ENCODE assay signal across 17 cellular contexts in genomic region chr10:125850766-125851731, GRCh38. TPM values are rescaled to one million over a fixed set of nuclear protein-coding genes. Genes with fewer than 3 reads are reported as not detected.
"Had no signal": no experiment of that assay in that cellular context is flagged by ENCODE, and none has a peak within 500 bp of the region (broad histone marks: within the 10 kb centered on the region; RNA-seq: fewer than 3 reads in every experiment).

No MANE protein-coding gene starts in this region.

- H3K4me1 ChIP-seq: adrenal gland, lower lobe of right lung, parathyroid adenoma, upper lobe of right lung had no signal

- H3K9me3 ChIP-seq: adrenal gland, lower lobe of right lung, thoracic aorta, upper lobe of right lung had no signal

- H3K4me2 ChIP-seq: smooth muscle cell had no signal

- H3K9ac ChIP-seq: parathyroid adenoma had no signal

- H3K27me3 ChIP-seq: adrenal gland, upper lobe of right lung had no signal

- H3K4me3 ChIP-seq: adrenal gland, coronary artery, lower lobe of right lung, smooth muscle cell, thoracic aorta, upper lobe of right lung had no signal

- H3K27me3 Mint-ChIP-seq: naive B cell; stimulated activated naive CD8-positive, alpha-beta T cell treated with anti-CD3 and anti-CD28 coated beads, Interleukin-15, amount 100 ng/mL, for 72 hours had no signal

- H3K27ac ChIP-seq: adrenal gland, coronary artery, lower lobe of right lung, parathyroid adenoma, thoracic aorta, upper lobe of right lung had no signal

- H3K4me3 Mint-ChIP-seq: naive B cell; stimulated activated naive CD8-positive, alpha-beta T cell treated with anti-CD3 and anti-CD28 coated beads, Interleukin-15, amount 100 ng/mL, for 72 hours had no signal

- DNase-seq: activated CD4-positive, alpha-beta T cell treated with anti-CD3 and anti-CD28 coated beads, Interleukin-2, amount 50 U/mL, for 1 hour; activated CD4-positive, CD25-positive, alpha-beta regulatory T cell; activated CD8-positive, alpha-beta memory T cell treated with anti-CD3 and anti-CD28 coated beads for 24 hours; activated naive CD4-positive, alpha-beta T cell; adrenal gland; caudate nucleus; foreskin fibroblast; lower lobe of right lung; midbrain; naive B cell; stimulated activated naive CD8-positive, alpha-beta T cell treated with anti-CD3 and anti-CD28 coated beads, Interleukin-15, amount 100 ng/mL, for 72 hours; upper lobe of right lung had no signal

- H3K9me3 Mint-ChIP-seq: naive B cell; stimulated activated naive CD8-positive, alpha-beta T cell treated with anti-CD3 and anti-CD28 coated beads, Interleukin-15, amount 100 ng/mL, for 72 hours had no signal

- H3K4me1 Mint-ChIP-seq: naive B cell; stimulated activated naive CD8-positive, alpha-beta T cell treated with anti-CD3 and anti-CD28 coated beads, Interleukin-15, amount 100 ng/mL, for 72 hours had no signal

- H2AFZ ChIP-seq: parathyroid adenoma had no signal

- ATAC-seq: esophagus mucosa; lower lobe of right lung; stimulated activated naive CD8-positive, alpha-beta T cell treated with anti-CD3 and anti-CD28 coated beads, Interleukin-15, amount 100 ng/mL, for 72 hours; upper lobe of right lung had no signal

RNA-seq across cellular contexts. Expression of gene FANK1, which starts 45.3 kb away (rescaled TPM):
- total RNA-seq: thoracic aorta had no signal
